Comparison of ENCODE assay signal across 9 cellular contexts in genomic region chr4:52911684-52912294, GRCh38. TPM values are rescaled to one million over a fixed set of nuclear protein-coding genes. Genes with fewer than 3 reads are reported as not detected.
DNase-seq lines count a peak whose midpoint lies in the region; ATAC-seq and TF ChIP-seq lines count a peak whose summit lies in the region.
"Had no signal": no experiment of that assay in that cellular context is flagged by ENCODE, and none has a peak within 500 bp of the region (broad histone marks: within the 10 kb centered on the region; RNA-seq: fewer than 3 reads in every experiment).

No MANE protein-coding gene starts in this region.

- POLR2A ChIA-PET in GM10248 (lab: Yijun Ruan, JAX) = no interaction called here

- no peaks in the 10 kb centered on the region for H3K36me3 ChIP-seq in ascending aorta
- H3K36me3 ChIP-seq in iPS DF 6.9 (ENCODE audit: control insufficient read depth, insufficient read depth, low read length) = no peaks in the 10 kb centered on the region

- WGBS in iPS DF 6.9 (ENCODE audit: insufficient coverage, insufficient read length) = no CpG with 5 or more reads among the region's 3 CpGs

- DNase-seq in GM10248 (ENCODE audit: extremely low spot score) = peak; percentile 53
- peak; percentile 51 for DNase-seq in HCEC 1CT
- DNase-seq in NCI-H1092 treated with DMSO at 0.1 percent for 48 hours (lab: John Stamatoyannopoulos, UW) = peak; percentile 62
- DNase-seq in T-helper 2 cell = peak in 4 of 5 experiments; percentile 14 to 64 (median 45)
- peak in 1 of 2 donors; percentile 73 for DNase-seq in ascending aorta (ENCODE audit: low spot score in 2 of 2)
- DNase-seq in iPS DF 6.9 (ENCODE audit: low read depth, low spot score) = peak; percentile 77
- peak; percentile 47 to 59 (median 50) for DNase-seq in stimulated activated CD4-positive, alpha-beta T cell treated with anti-CD3 and anti-CD28 coated beads, Interleukin-1b, Interleukin-23, amount 100 ng/mL, for 24 hours (ENCODE audit: low read depth in 4 of 4, low spot score in 1 of 4)

- H3K9me3 ChIP-seq in ascending aorta = no peaks in the 10 kb centered on the region
- no peaks in the 10 kb centered on the region for H3K9me3 ChIP-seq in iPS DF 6.9 (ENCODE audit: control insufficient read depth, insufficient read depth, low read length)

- H3K27me3 ChIP-seq in ascending aorta = no peaks in the 10 kb centered on the region
- H3K27me3 ChIP-seq in iPS DF 6.9 (ENCODE audit: control insufficient read depth, insufficient read depth, low read length) = no peaks in the 10 kb centered on the region

- CTCF ChIA-PET in GM10248 (lab: Yijun Ruan, JAX) = interaction anchor here (0.6 to 5.8 kb wide), 27 partner anchors 8 to 366 kb away, joined by 3 to 46 read pairs (median 4); partner anchors contain the start of gene RASL11B

- no peak overlapping the region for H3K4me3 ChIP-seq in ascending aorta
- no peak overlapping the region for H3K4me3 ChIP-seq in iPS DF 6.9 (ENCODE audit: low read length)

- intact Hi-C loops in ascending aorta (cut with DNase I) = no loop called here

- H3K4me1 ChIP-seq in ascending aorta (no peaks in the 10 kb centered on the region), iPS DF 6.9 (ENCODE audit: control insufficient read depth, insufficient read depth, low read length) (no peaks in the 10 kb centered on the region)

- ATAC-seq in HG03196 (IDR thresholded peaks at IDR 0.05; ENCODE audit: unreplicated experiment) = no peak

- TF ChIP-seq CTCF in GM10248 (IDR thresholded peaks at IDR 0.05; ENCODE audit: control extremely low read depth, extremely low read depth, low read depth, missing control alignments) (peak; percentile 79), ascending aorta (IDR thresholded peaks at IDR 0.05) (peak in 2 of 3 experiments; percentile 31 to 51)

- no peak overlapping the region for H3K27ac ChIP-seq in ascending aorta
- H3K27ac ChIP-seq in iPS DF 6.9 (ENCODE audit: low read length) = no peak overlapping the region

RNA-seq across cellular contexts. Expression of gene RASL11B, which starts 49.7 kb away (rescaled TPM):
- total RNA-seq in ascending aorta = not detected
- total RNA-seq: natural killer cell treated with Interleukin-12 subunit alpha and Interleukin-12 subunit beta and Interleukin-15 and Interleukin-18, amount 100 ng/mL, for 72 hours had no signal
